ENCODE assay signal across 30 cellular contexts in genomic region chr7:125563557-125563956, GRCh38.
DNase-seq lines count a peak whose midpoint lies in the region; ATAC-seq, FAIRE-seq and TF ChIP-seq lines count a peak whose summit lies in the region.
"Had no signal": no experiment of that assay in that cellular context is flagged by ENCODE, and none has a peak within 500 bp of the region (broad histone marks: within the 10 kb centered on the region; RNA-seq: fewer than 3 reads in every experiment).

No MANE protein-coding gene starts in this region.

- no peaks in the 10 kb centered on the region for H3K9me3 Mint-ChIP-seq in astrocyte (ENCODE audit: unreplicated experiment)
- H3K9me3 Mint-ChIP-seq in activated CD8-positive, alpha-beta T cell treated with anti-CD3 and anti-CD28 coated beads, Interleukin-2, amount 10 ng/mL, durations not matched to agents 7 days and 5 days (ENCODE audit: insufficient read depth) = peaks cover 4% of the 10 kb centered on the region
- H3K9me3 Mint-ChIP-seq: natural killer cell treated with Interleukin-12 subunit alpha and Interleukin-12 subunit beta and Interleukin-15 and Interleukin-18, amount 100 ng/mL, for 72 hours had no signal

- no peak for FAIRE-seq in astrocyte (lab: Jason Lieb, UNC)
- FAIRE-seq: HTR-8/SVneo, small intestine had no signal

- no peaks in the 10 kb centered on the region for H4K20me1 ChIP-seq in astrocyte (ENCODE audit: insufficient read depth, low read length)

- DNase-seq in HAP-1 (ENCODE audit: low spot score in 2 of 2) = peak; percentile 78 to 91
- peak; percentile 83 for DNase-seq in NCI-H524 treated with DMSO at 0.1 percent for 48 hours (lab: John Stamatoyannopoulos, UW)
- no peak for DNase-seq in astrocyte (ENCODE audit: low read depth)
- peak; percentile 59 for DNase-seq in posterior vena cava (ENCODE audit: low spot score)
- no peak for DNase-seq in suprapubic skin (ENCODE audit: low spot score in 2 of 2)
- DNase-seq in activated CD8-positive, alpha-beta T cell treated with anti-CD3 and anti-CD28 coated beads, Interleukin-2, amount 10 ng/mL, durations not matched to agents 7 days and 5 days = no peak
- DNase-seq: activated CD4-positive, alpha-beta T cell treated with anti-CD3 and anti-CD28 coated beads, Interleukin-2, amount 50 U/mL, for 4 hours; activated naive CD4-positive, alpha-beta T cell; activated T-cell treated with anti-CD3 and anti-CD28 coated beads, Interleukin-2, amount 50 U/mL, for 72 hours; C1 segment of cervical spinal cord; central memory CD4-positive, alpha-beta T cell; COR-L47; DMS79; erythroblast; GF-D8; GM23248; immature natural killer cell; left colon; mammary epithelial cell; NCI-H1417; retina; small intestine; stimulated activated naive CD4-positive, alpha-beta T cell; T-helper 17 cell had no signal

- no peaks in the 10 kb centered on the region for H3K4me1 Mint-ChIP-seq in astrocyte (ENCODE audit: low read depth, unreplicated experiment)
- no peaks in the 10 kb centered on the region for H3K4me1 Mint-ChIP-seq in activated CD8-positive, alpha-beta T cell treated with anti-CD3 and anti-CD28 coated beads, Interleukin-2, amount 10 ng/mL, durations not matched to agents 7 days and 5 days (ENCODE audit: low read depth)
- H3K4me1 Mint-ChIP-seq: T-helper 17 cell had no signal

- H3K79me2 ChIP-seq in astrocyte (ENCODE audit: insufficient read depth, low read length) = no peaks in the 10 kb centered on the region

- POLR2A ChIA-PET in activated CD8-positive, alpha-beta T cell treated with anti-CD3 and anti-CD28 coated beads, Interleukin-2, amount 10 ng/mL, durations not matched to agents 7 days and 5 days (lab: Charles Lee) = no interaction called here

- ATAC-seq in HG02571 (IDR thresholded peaks at IDR 0.05; ENCODE audit: unreplicated experiment) (no peak), GM19452 (IDR thresholded peaks at IDR 0.05; ENCODE audit: unreplicated experiment) (no peak)
- ATAC-seq in activated CD8-positive, alpha-beta T cell treated with anti-CD3 and anti-CD28 coated beads, Interleukin-2, amount 10 ng/mL, durations not matched to agents 7 days and 5 days = no peak
- ATAC-seq: activated CD4-positive, CD25-positive, alpha-beta regulatory T cell treated with anti-CD3 and anti-CD28 coated beads, Interleukin-2, amount 50 U/mL, for 24 hours; activated T-cell treated with anti-CD3 and anti-CD28 coated beads, Interleukin-2, amount 50 U/mL, for 72 hours; left colon; natural killer cell treated with Interleukin-12 subunit alpha and Interleukin-12 subunit beta and Interleukin-15 and Interleukin-18, amount 100 ng/mL, for 72 hours; T-helper 17 cell had no signal

- intact Hi-C loops in posterior vena cava (cut with DNase I) = no loop called here

- H3K4me2 ChIP-seq in astrocyte (ENCODE audit: low read length) = peak overlapping the region; percentile 68
- H3K4me2 ChIP-seq: KMS-11 had no signal

- no peaks in the 10 kb centered on the region for H3K27me3 Mint-ChIP-seq in astrocyte (ENCODE audit: low read depth, unreplicated experiment)
- H3K27me3 Mint-ChIP-seq in activated CD8-positive, alpha-beta T cell treated with anti-CD3 and anti-CD28 coated beads, Interleukin-2, amount 10 ng/mL, durations not matched to agents 7 days and 5 days (ENCODE audit: low read depth) = no peaks in the 10 kb centered on the region
- H3K27me3 Mint-ChIP-seq: natural killer cell treated with Interleukin-12 subunit alpha and Interleukin-12 subunit beta and Interleukin-15 and Interleukin-18, amount 100 ng/mL, for 72 hours; T-helper 17 cell had no signal

- CTCF ChIA-PET in activated CD8-positive, alpha-beta T cell treated with anti-CD3 and anti-CD28 coated beads, Interleukin-2, amount 10 ng/mL, durations not matched to agents 7 days and 5 days (lab: Charles Lee) = no interaction called here

- H3K4me3 ChIP-seq in HAP-1 (peak overlapping the region; percentile 39), astrocyte (ENCODE audit: insufficient read depth, low read depth, low read length) (peak overlapping the region; percentile 41), suprapubic skin (no peak overlapping the region)
- H3K4me3 ChIP-seq: GM23248 had no signal

- H2AFZ ChIP-seq in astrocyte (ENCODE audit: low read depth, low read length) = peak overlapping the region; percentile 45
- H2AFZ ChIP-seq: GM23248 had no signal

- no peaks in the 10 kb centered on the region for H3K36me3 ChIP-seq in HAP-1 (replicated peaks)
- no peaks in the 10 kb centered on the region for H3K36me3 ChIP-seq in astrocyte (ENCODE audit: insufficient read depth, low read length)
- H3K36me3 ChIP-seq in suprapubic skin = no peaks in the 10 kb centered on the region

- no peaks in the 10 kb centered on the region for H3K36me3 Mint-ChIP-seq in astrocyte (ENCODE audit: low read depth, unreplicated experiment)
- no peaks in the 10 kb centered on the region for H3K36me3 Mint-ChIP-seq in activated CD8-positive, alpha-beta T cell treated with anti-CD3 and anti-CD28 coated beads, Interleukin-2, amount 10 ng/mL, durations not matched to agents 7 days and 5 days (ENCODE audit: low read depth)
- H3K36me3 Mint-ChIP-seq: immature natural killer cell; natural killer cell treated with Interleukin-12 subunit alpha and Interleukin-12 subunit beta and Interleukin-15 and Interleukin-18, amount 100 ng/mL, for 72 hours had no signal

- no peak overlapping the region for H3K27ac Mint-ChIP-seq in astrocyte (ENCODE audit: unreplicated experiment)
- H3K27ac Mint-ChIP-seq in activated CD8-positive, alpha-beta T cell treated with anti-CD3 and anti-CD28 coated beads, Interleukin-2, amount 10 ng/mL, durations not matched to agents 7 days and 5 days = no peak overlapping the region
- H3K27ac Mint-ChIP-seq: activated T-cell treated with anti-CD3 and anti-CD28 coated beads, Interleukin-2, amount 50 U/mL, for 72 hours; immature natural killer cell; natural killer cell treated with Interleukin-12 subunit alpha and Interleukin-12 subunit beta and Interleukin-15 and Interleukin-18, amount 100 ng/mL, for 72 hours; T-helper 17 cell had no signal

- TF ChIP-seq POLR2A in suprapubic skin (IDR thresholded peaks at IDR 0.05) = no peak

- TF ChIP-seq CTCF in astrocyte (IDR thresholded peaks at IDR 0.05; ENCODE audit: insufficient read depth, low read depth, low read length) = no peak
- TF ChIP-seq CTCF in suprapubic skin (IDR thresholded peaks at IDR 0.05) = no peak

- H3K9me3 ChIP-seq in HAP-1 (no peaks in the 10 kb centered on the region), astrocyte (ENCODE audit: insufficient read depth, low read depth, low read length) (no peaks in the 10 kb centered on the region), suprapubic skin (no peaks in the 10 kb centered on the region)

- no peak for TF ChIP-seq EP300 in suprapubic skin (IDR thresholded peaks at IDR 0.05)

- H3K27me3 ChIP-seq in HAP-1 (ENCODE audit: low read depth) (no peaks in the 10 kb centered on the region), astrocyte (ENCODE audit: insufficient read depth, low read length) (no peaks in the 10 kb centered on the region), suprapubic skin (no peaks in the 10 kb centered on the region)

- in situ Hi-C loops in HAP-1 (cut with MboI; ENCODE audit: low sequenced_read_pairs) = no loop called here

- H3K9ac ChIP-seq in astrocyte (ENCODE audit: low read length) = no peak overlapping the region
- H3K9ac ChIP-seq: GM23248, KMS-11 had no signal

- H3K27ac ChIP-seq in astrocyte (ENCODE audit: low read depth, low read length) = no peak overlapping the region
- no peak overlapping the region for H3K27ac ChIP-seq in suprapubic skin
- H3K27ac ChIP-seq: GM23248, KMS-11 had no signal

- no peak overlapping the region for H3K4me3 Mint-ChIP-seq in astrocyte (ENCODE audit: unreplicated experiment)
- no peak overlapping the region for H3K4me3 Mint-ChIP-seq in activated CD8-positive, alpha-beta T cell treated with anti-CD3 and anti-CD28 coated beads, Interleukin-2, amount 10 ng/mL, durations not matched to agents 7 days and 5 days
- H3K4me3 Mint-ChIP-seq: activated T-cell treated with anti-CD3 and anti-CD28 coated beads, Interleukin-2, amount 50 U/mL, for 72 hours; natural killer cell treated with Interleukin-12 subunit alpha and Interleukin-12 subunit beta and Interleukin-15 and Interleukin-18, amount 100 ng/mL, for 72 hours; T-helper 17 cell had no signal

- 63% methylated on average over 9 of the region's 9 CpGs for WGBS in suprapubic skin

- H3K4me1 ChIP-seq in HAP-1 (peaks cover 25% of the 10 kb centered on the region), astrocyte (ENCODE audit: insufficient read depth, low read length) (no peaks in the 10 kb centered on the region), suprapubic skin (no peaks in the 10 kb centered on the region)

Comparison
In these comparisons a context has a peak if more than half of its experiments do, and no peak if none do; other contexts are left out.
1. DNase-seq: peak in HAP-1 (2 of 2), NCI-H524 treated with DMSO at 0.1 percent for 48 hours (single experiment) and posterior vena cava (single experiment); none in astrocyte (single experiment), suprapubic skin (0 of 2) and activated CD8-positive, alpha-beta T cell treated with anti-CD3 and anti-CD28 coated beads, Interleukin-2, amount 10 ng/mL, durations not matched to agents 7 days and 5 days (single experiment).